8 cellular contexts compared by ENCODE assay signal in genomic region chr6:153003294-153003645, GRCh38. TPM values are rescaled to one million over a fixed set of nuclear protein-coding genes. Genes with fewer than 3 reads are reported as not detected.
A peak's percentile ranks its signal among the peaks of the same experiment; 100 is the strongest.
DNase-seq lines count a peak whose midpoint lies in the region; ATAC-seq, FAIRE-seq and TF ChIP-seq lines count a peak whose summit lies in the region.

No MANE protein-coding gene starts in this region.

- TF ChIP-seq POLR2A in GM12892 (IDR thresholded peaks at IDR 0.05; ENCODE audit: low read depth, low read length), result no peak

- peak overlapping the region; percentile 99 for H3K27ac Mint-ChIP-seq in endodermal cell
- peak overlapping the region; percentile 93 to 96 for H3K27ac Mint-ChIP-seq in natural killer cell treated with Interleukin-12 subunit alpha and Interleukin-12 subunit beta and Interleukin-15 and Interleukin-18, amount 100 ng/mL, for 72 hours

- peak; percentile 72 for FAIRE-seq in GM12892 (lab: Jason Lieb, UNC)

- intact Hi-C loops in Panc1 (cut with micrococcal nuclease; ENCODE audit: unreplicated experiment), result no loop called here

- no peak for TF ChIP-seq CTCF in Panc1 (IDR thresholded peaks at IDR 0.05)
- TF ChIP-seq CTCF in endodermal cell (conservative IDR thresholded peaks at IDR 0.05), result no peak

- peak overlapping the region; percentile 86 for H3K9ac ChIP-seq in endodermal cell (ENCODE audit: extremely low read depth, low read length, poor library complexity, severe bottlenecking)

- H3K27me3 ChIP-seq in Panc1 (ENCODE audit: control insufficient read depth, insufficient read depth, low read length) (no peaks in the 10 kb centered on the region), endodermal cell (ENCODE audit: control insufficient read depth, insufficient read depth, low read length, poor library complexity, severe bottlenecking) (no peaks in the 10 kb centered on the region)

- peak; percentile 1 for ATAC-seq in HG02588 (IDR thresholded peaks at IDR 0.05; ENCODE audit: unreplicated experiment)
- peak; percentile 42 for ATAC-seq in Panc1
- ATAC-seq in natural killer cell treated with Interleukin-12 subunit alpha and Interleukin-12 subunit beta and Interleukin-15 and Interleukin-18, amount 100 ng/mL, for 72 hours, result peak in 1 of 2 donors; percentile 4

- peaks cover 21% of the 10 kb centered on the region for H3K4me1 Mint-ChIP-seq in endodermal cell
- peaks cover 31 to 39% of the 10 kb centered on the region in 2 donors for H3K4me1 Mint-ChIP-seq in natural killer cell treated with Interleukin-12 subunit alpha and Interleukin-12 subunit beta and Interleukin-15 and Interleukin-18, amount 100 ng/mL, for 72 hours (ENCODE audit: low read depth in 2 of 2)

- POLR2A ChIA-PET in Panc1 (lab: Charles Lee), result no interaction called here

- CTCF ChIA-PET in Panc1 (lab: Charles Lee), result no interaction called here

- H3K27me3 Mint-ChIP-seq in endodermal cell (ENCODE audit: insufficient read depth), result no peaks in the 10 kb centered on the region
- no peaks in the 10 kb centered on the region for H3K27me3 Mint-ChIP-seq in natural killer cell treated with Interleukin-12 subunit alpha and Interleukin-12 subunit beta and Interleukin-15 and Interleukin-18, amount 100 ng/mL, for 72 hours

- H3K27ac ChIP-seq in Panc1 (ENCODE audit: low read length), result peak overlapping the region; percentile 96
- H3K27ac ChIP-seq in endodermal cell (ENCODE audit: low read depth, low read length), result peak overlapping the region; percentile 70

- H3K9me3 ChIP-seq in Panc1 (ENCODE audit: control insufficient read depth, insufficient read depth, low read depth, low read length) (no peaks in the 10 kb centered on the region), endodermal cell (ENCODE audit: control insufficient read depth, low read length) (no peaks in the 10 kb centered on the region)

- H3K4me3 ChIP-seq in Panc1 (ENCODE audit: low read depth in 2 of 2, low read length in 2 of 2) (peak overlapping the region; percentile 76 to 100), endodermal cell (ENCODE audit: low read length) (peak overlapping the region; percentile 92)

- no peak for DNase-seq in GM12892 (ENCODE audit: insufficient read length)
- DNase-seq in Panc1 (ENCODE audit: low read depth, low spot score), result no peak
- DNase-seq in endodermal cell, result no peak
- DNase-seq in natural killer cell treated with Interleukin-12 subunit alpha and Interleukin-12 subunit beta and Interleukin-15 and Interleukin-18, amount 100 ng/mL, for 72 hours (ENCODE audit: low spot score), result no peak
- DNase-seq in central memory CD4-positive, alpha-beta T cell, result no peak
- DNase-seq in iPS-NIHi11 (ENCODE audit: low spot score), result no peak
- no peak for DNase-seq in cortex of kidney (lab: John Stamatoyannopoulos, UW)

- H3K4me1 ChIP-seq in Panc1 (ENCODE audit: control insufficient read depth, insufficient read depth, low read length) (peaks cover 18% of the 10 kb centered on the region), endodermal cell (ENCODE audit: control insufficient read depth, insufficient read depth, low read length) (no peaks in the 10 kb centered on the region)

- H3K36me3 ChIP-seq in Panc1 (ENCODE audit: control insufficient read depth, insufficient read depth, low read length), result peaks cover 18% of the 10 kb centered on the region
- H3K36me3 ChIP-seq in endodermal cell (ENCODE audit: control insufficient read depth, insufficient read depth, low read length), result peaks cover 15% of the 10 kb centered on the region

- H3K4me3 Mint-ChIP-seq in endodermal cell, result peak overlapping the region; percentile 95
- H3K4me3 Mint-ChIP-seq in natural killer cell treated with Interleukin-12 subunit alpha and Interleukin-12 subunit beta and Interleukin-15 and Interleukin-18, amount 100 ng/mL, for 72 hours, result peak overlapping the region; percentile 92

- WGBS in endodermal cell (ENCODE audit: insufficient coverage in 1 of 2, insufficient read length in 1 of 2), 2 experiments, result 0% methylated on average over 6 to 9 of the region's 9 CpGs

- no peaks in the 10 kb centered on the region for H3K9me3 Mint-ChIP-seq in endodermal cell
- no peaks in the 10 kb centered on the region for H3K9me3 Mint-ChIP-seq in natural killer cell treated with Interleukin-12 subunit alpha and Interleukin-12 subunit beta and Interleukin-15 and Interleukin-18, amount 100 ng/mL, for 72 hours

- H3K36me3 Mint-ChIP-seq in endodermal cell (ENCODE audit: low read depth), result peaks cover 6% of the 10 kb centered on the region
- peaks cover 20% of the 10 kb centered on the region for H3K36me3 Mint-ChIP-seq in natural killer cell treated with Interleukin-12 subunit alpha and Interleukin-12 subunit beta and Interleukin-15 and Interleukin-18, amount 100 ng/mL, for 72 hours

- in situ Hi-C loops in Panc1 (cut with HindIII; ENCODE audit: low pct_unique_long_range_greater_than_20kb, low sequenced_read_pairs), result no loop called here

- no TSS peak for BruUV-seq in Panc1 (replicated peaks; lab: Mats Ljungman, UMichigan)

RNA-seq across cellular contexts. Expression of gene MTRF1L, which starts 0.8 kb away (rescaled TPM):
- 12.9 TPM for polyA plus RNA-seq in GM12892 (2012; ENCODE audit: missing spikeins)
- total RNA-seq in Panc1 (2021; ENCODE audit: unreplicated experiment) (22.7 TPM), endodermal cell (10 to 100 TPM; 17.3 to 18.7 TPM)
- 10.5 TPM for polyA plus RNA-seq in Panc1 (2012; ENCODE audit: insufficient read length)
- 18.1 TPM for polyA plus RNA-seq in endodermal cell (2013, experiment 1 of 2)
- polyA plus RNA-seq in endodermal cell (2013, experiment 2 of 2), result 16.2 TPM
- total RNA-seq in natural killer cell treated with Interleukin-12 subunit alpha and Interleukin-12 subunit beta and Interleukin-15 and Interleukin-18, amount 100 ng/mL, for 72 hours, result 10 to 100 TPM; 23.6 to 30.8 TPM

RNA-seq across cellular contexts. Expression of gene FBXO5, which starts 20.4 kb away (rescaled TPM):
- polyA plus RNA-seq in GM12892 (2012; ENCODE audit: missing spikeins), result 31.1 TPM
- total RNA-seq in Panc1 (2021; ENCODE audit: unreplicated experiment) (33.6 TPM), endodermal cell (10 to 100 TPM; 39.8 to 71.6 TPM)
- 7.0 TPM for polyA plus RNA-seq in Panc1 (2012; ENCODE audit: insufficient read length)
- polyA plus RNA-seq in endodermal cell (2013, experiment 1 of 2), result 51.6 TPM
- polyA plus RNA-seq in endodermal cell (2013, experiment 2 of 2), result 54.8 TPM
- 10 to 100 TPM; 26.3 to 33.9 TPM for total RNA-seq in natural killer cell treated with Interleukin-12 subunit alpha and Interleukin-12 subunit beta and Interleukin-15 and Interleukin-18, amount 100 ng/mL, for 72 hours
